ENCODE assay signal across 8 cellular contexts in genomic region chr17:7295230-7296180, GRCh38. TPM values are rescaled to one million over a fixed set of nuclear protein-coding genes. Genes with fewer than 3 reads are reported as not detected.
A peak's percentile ranks its signal among the peaks of the same experiment; 100 is the strongest.
DNase-seq lines count a peak whose midpoint lies in the region; ATAC-seq, FAIRE-seq and TF ChIP-seq lines count a peak whose summit lies in the region.

No MANE protein-coding gene starts in this region.

- H3K27ac Mint-ChIP-seq in CD14-positive monocyte = peak overlapping the region in 1 of 7 donors; percentile 46
- H3K27ac Mint-ChIP-seq in nephron progenitor cell = no peak overlapping the region

- no peak for TF ChIP-seq POLR2A in GM12892 (IDR thresholded peaks at IDR 0.05; ENCODE audit: low read depth, low read length)

- H3K36me3 Mint-ChIP-seq in CD14-positive monocyte = peaks cover 0 to 6% of the 10 kb centered on the region in 2 donors
- no peaks in the 10 kb centered on the region for H3K36me3 Mint-ChIP-seq in nephron progenitor cell (ENCODE audit: low read depth)

- TF ChIP-seq CTCF in CD14-positive monocyte (IDR thresholded peaks at IDR 0.05) (no peak), nephron progenitor cell (IDR thresholded peaks at IDR 0.05) (no peak)

- H3K27me3 Mint-ChIP-seq in CD14-positive monocyte (ENCODE audit: low read depth in 3 of 3) (peaks cover 62 to 85% (median 67%) of the 10 kb centered on the region in 3 donors), nephron progenitor cell (ENCODE audit: low read depth, poor library complexity) (peaks cover 76% of the 10 kb centered on the region)

- ATAC-seq in HG02610 (IDR thresholded peaks at IDR 0.05; ENCODE audit: unreplicated experiment) (no peak), HG03521 (IDR thresholded peaks at IDR 0.05; ENCODE audit: unreplicated experiment) (no peak)

- intact Hi-C loops in CD14-positive monocyte (cut with micrococcal nuclease) = loop anchor here (1.0 to 5.0 kb wide), 3 partner anchors 15 to 249 kb away; no protein-coding TSS in a partner anchor

- H3K4me3 Mint-ChIP-seq in CD14-positive monocyte = peak overlapping the region in 1 of 2 donors; percentile 89
- H3K4me3 Mint-ChIP-seq in nephron progenitor cell = peak overlapping the region; percentile 79

- peaks cover 24% of the 10 kb centered on the region for H3K4me1 Mint-ChIP-seq in CD14-positive monocyte
- peaks cover 44% of the 10 kb centered on the region for H3K4me1 Mint-ChIP-seq in nephron progenitor cell

- H3K9me3 Mint-ChIP-seq in CD14-positive monocyte (peaks cover 0 to 23% (median 12%) of the 10 kb centered on the region in 7 donors), nephron progenitor cell (no peaks in the 10 kb centered on the region)

- DNase-seq in CD14-positive monocyte (ENCODE audit: low spot score) (peak; percentile 29), HT-29 (ENCODE audit: low spot score) (peak; percentile 57), cerebellar cortex (ENCODE audit: low spot score) (peak; percentile 39), nephron progenitor cell (no peak), GF-D8 (lab: John Stamatoyannopoulos, UW) (no peak), GM12892 (ENCODE audit: insufficient read length) (no peak)

- FAIRE-seq in GM12892 (lab: Jason Lieb, UNC) = no peak

RNA-seq across cellular contexts. Expression of gene YBX2, which starts 1.1 kb away (rescaled TPM):
- not detected for polyA plus RNA-seq in CD14-positive monocyte
- total RNA-seq in HT-29 (2014; rRNA removed; shearing (Covaris generic)) = 16.3 and 19.4 TPM in 2 replicates
- not detected for polyA plus RNA-seq in GM12892 (2012; ENCODE audit: missing spikeins)

RNA-seq across cellular contexts. Expression of gene EIF5A, which starts 11.9 kb away (rescaled TPM):
- polyA plus RNA-seq in CD14-positive monocyte = 100 to 1,000 TPM; 465 to 485 TPM
- 915 and 962 TPM in 2 replicates for total RNA-seq in HT-29 (2014; rRNA removed; shearing (Covaris generic))
- 765 TPM for polyA plus RNA-seq in GM12892 (2012; ENCODE audit: missing spikeins)

RNA-seq across cellular contexts. Expression of gene SLC2A4, which starts 14.0 kb away (rescaled TPM):
- polyA plus RNA-seq in CD14-positive monocyte = not detected
- total RNA-seq in HT-29 (2014; rRNA removed; shearing (Covaris generic)) = 0.26 and 0.38 TPM in 2 replicates
- polyA plus RNA-seq in GM12892 (2012; ENCODE audit: missing spikeins) = not detected

RNA-seq across cellular contexts. Expression of gene GPS2, which starts 19.7 kb away (rescaled TPM):
- polyA plus RNA-seq in CD14-positive monocyte = 10 to 100 TPM; 53.5 to 59.6 TPM
- 45.7 and 49.0 TPM in 2 replicates for total RNA-seq in HT-29 (2014; rRNA removed; shearing (Covaris generic))
- polyA plus RNA-seq in GM12892 (2012; ENCODE audit: missing spikeins) = 32.7 TPM

RNA-seq across cellular contexts. Expression of gene CLDN7, which starts 33.2 kb away (rescaled TPM):
- polyA plus RNA-seq in CD14-positive monocyte = 1 to 10 TPM in 1 of 2 donors, under 1 TPM in 1; 0.49 to 2.1 TPM
- 383 and 429 TPM in 2 replicates for total RNA-seq in HT-29 (2014; rRNA removed; shearing (Covaris generic))
- not detected for polyA plus RNA-seq in GM12892 (2012; ENCODE audit: missing spikeins)

Comparison
In these comparisons a context has a peak if more than half of its experiments do, and no peak if none do; other contexts are left out.
1. DNase-seq: peak in CD14-positive monocyte (single experiment), HT-29 (single experiment) and cerebellar cortex (single experiment); none in nephron progenitor cell (single experiment), GF-D8 (single experiment) and GM12892 (single experiment).